ENCODE assay signal across 12 cellular contexts in the genomic region with DNA sequence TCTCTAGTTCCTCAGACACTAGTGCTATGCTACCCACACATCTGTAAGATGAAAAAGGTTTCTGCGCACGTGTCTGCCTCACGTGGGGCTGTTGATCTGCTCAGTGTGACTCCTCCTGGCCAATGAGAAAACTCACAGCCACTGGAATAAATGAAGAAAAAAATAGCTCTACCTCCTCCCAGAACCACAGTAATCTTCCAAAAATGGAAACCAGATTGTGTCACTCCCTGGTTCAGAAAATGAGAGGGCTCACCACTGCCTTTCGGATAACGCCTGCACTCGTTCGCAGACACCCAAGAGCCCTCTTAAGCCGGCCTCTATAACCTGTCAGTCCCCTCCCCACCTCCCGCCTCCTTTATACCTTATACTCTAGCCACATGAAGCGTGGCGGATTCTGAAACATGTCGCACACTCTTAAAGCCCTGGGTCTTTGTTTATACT. TPM values are rescaled to one million over a fixed set of nuclear protein-coding genes. Genes with fewer than 3 reads are reported as not detected.
DNase-seq lines count a peak whose midpoint lies in the region; ATAC-seq and TF ChIP-seq lines count a peak whose summit lies in the region.
"Had no signal": no experiment of that assay in that cellular context is flagged by ENCODE, and none has a peak within 500 bp of the region (broad histone marks: within the 10 kb centered on the region; RNA-seq: fewer than 3 reads in every experiment).

No MANE protein-coding gene starts in this region.

- peak; percentile 34 for DNase-seq in EH (ENCODE audit: low read depth)
- DNase-seq in activated CD4-positive, alpha-beta T cell treated with anti-CD3 and anti-CD28 coated beads for 4 hours = peak; percentile 63 to 67
- DNase-seq in activated naive CD8-positive, alpha-beta T cell treated with anti-CD3 and anti-CD28 coated beads, Interleukin-2, amount 50 U/mL, for 16 hours (ENCODE audit: low read depth, low spot score) = peak; percentile 63
- peak; percentile 81 for DNase-seq in stimulated activated CD4-positive, alpha-beta T cell treated with anti-CD3 and anti-CD28 coated beads, Interleukin-15, amount 100 ng/mL, for 24 hours
- no peak for DNase-seq in omental fat pad (ENCODE audit: low spot score)
- DNase-seq in EL = no peak
- DNase-seq in T1000 (lab: John Stamatoyannopoulos, UW) = no peak
- DNase-seq: kidney, NCI-H2107, ovary, SHP77 treated with DMSO at 0.1 percent for 48 hours had no signal

- no peak for TF ChIP-seq CTCF in omental fat pad (IDR thresholded peaks at IDR 0.05)

- ATAC-seq in GM21360 (IDR thresholded peaks at IDR 0.05; ENCODE audit: unreplicated experiment) = no peak
- no peak for ATAC-seq in omental fat pad (ENCODE audit: low FRiP score)

RNA-seq across cellular contexts. Expression of a gene that starts 5.1 kb away (rescaled TPM):
- total RNA-seq in omental fat pad = 10 to 100 TPM; 19.8 to 39.9 (median 33.3) TPM

RNA-seq across cellular contexts. Expression of a gene that starts 23.5 kb away (rescaled TPM):
- total RNA-seq in omental fat pad = 10 to 100 TPM; 21.4 to 23.7 (median 22.5) TPM

RNA-seq across cellular contexts. Expression of a gene that starts 27.0 kb away (rescaled TPM):
- 1 to 10 TPM; 1.7 to 2.5 (median 2.0) TPM for total RNA-seq in omental fat pad

RNA-seq across cellular contexts. Expression of a gene that starts 59.9 kb away (rescaled TPM):
- 10 to 100 TPM; 16.9 to 27.4 (median 22.1) TPM for total RNA-seq in omental fat pad

Comparison
In these comparisons a context has a peak if more than half of its experiments do, and no peak if none do; other contexts are left out.
1. DNase-seq: peak in EH (single experiment), activated CD4-positive, alpha-beta T cell treated with anti-CD3 and anti-CD28 coated beads for 4 hours (2 of 2), activated naive CD8-positive, alpha-beta T cell treated with anti-CD3 and anti-CD28 coated beads, Interleukin-2, amount 50 U/mL, for 16 hours (single experiment) and stimulated activated CD4-positive, alpha-beta T cell treated with anti-CD3 and anti-CD28 coated beads, Interleukin-15, amount 100 ng/mL, for 24 hours (single experiment); none in omental fat pad (single experiment), EL (single experiment) and T1000 (single experiment).